In genomic region chr13:44523176-44524017, GRCh38 we compare ENCODE assay signal across 10 cellular contexts. TPM values are rescaled to one million over a fixed set of nuclear protein-coding genes. Genes with fewer than 3 reads are reported as not detected.
A peak's percentile ranks its signal among the peaks of the same experiment; 100 is the strongest.
DNase-seq lines count a peak whose midpoint lies in the region; ATAC-seq, FAIRE-seq and TF ChIP-seq lines count a peak whose summit lies in the region.
"Had no signal": no experiment of that assay in that cellular context is flagged by ENCODE, and none has a peak within 500 bp of the region (broad histone marks: within the 10 kb centered on the region; RNA-seq: fewer than 3 reads in every experiment).

No MANE protein-coding gene starts in this region.

- H3K27me3 Mint-ChIP-seq in glutamatergic neuron (ENCODE audit: unreplicated experiment), result no peaks in the 10 kb centered on the region
- H3K27me3 Mint-ChIP-seq: activated naive CD8-positive, alpha-beta T cell treated with anti-CD3 and anti-CD28 coated beads, Interleukin-2, amount 10 ng/mL, durations not matched to agents 7 days and 5 days had no signal

- H3K9me3 ChIP-seq in pancreas, result no peaks in the 10 kb centered on the region
- no peaks in the 10 kb centered on the region for H3K9me3 ChIP-seq in small intestine (ENCODE audit: control insufficient read depth, low read depth)

- H3K27ac ChIP-seq in pancreas (peak overlapping the region in 2 of 4 donors; percentile 47 to 50), small intestine (ENCODE audit: low read depth in 1 of 2, low read length in 1 of 2) (no peak overlapping the region)

- H3K4me1 ChIP-seq in pancreas, result peaks cover 6 to 21% (median 11%) of the 10 kb centered on the region in 3 donors
- no peaks in the 10 kb centered on the region for H3K4me1 ChIP-seq in small intestine (ENCODE audit: control insufficient read depth in 2 of 2, insufficient read depth in 1 of 2, low read depth in 1 of 2, low read length in 1 of 2)

- FAIRE-seq in pancreas (lab: Jason Lieb, UNC) (no peak), small intestine (lab: Jason Lieb, UNC) (no peak)

- H3K4me3 ChIP-seq in pancreas, result peak overlapping the region in 1 of 4 donors; percentile 5
- H3K4me3 ChIP-seq in small intestine (ENCODE audit: low read depth in 1 of 2, low read length in 2 of 2), result no peak overlapping the region

- peak; percentile 89 to 97 (median 93) for ATAC-seq in pancreas
- no peak for ATAC-seq in GM18517 (IDR thresholded peaks at IDR 0.05; ENCODE audit: unreplicated experiment)

- DNase-seq in GM04504 (ENCODE audit: low read depth), result peak; percentile 10
- DNase-seq in HT-29 (ENCODE audit: low spot score), result peak; percentile 72
- DNase-seq in dermis microvascular lymphatic vessel endothelial cell (ENCODE audit: low read depth in 2 of 2), result peak; percentile 45 to 73
- peak in 1 of 6 donors; percentile 22 for DNase-seq in pancreas
- no peak for DNase-seq in small intestine
- no peak for DNase-seq in glutamatergic neuron
- no peak for DNase-seq in activated T-cell treated with anti-CD3 and anti-CD28 coated beads for 4 hours
- DNase-seq: activated naive CD8-positive, alpha-beta T cell treated with anti-CD3 and anti-CD28 coated beads, Interleukin-2, amount 10 ng/mL, durations not matched to agents 7 days and 5 days had no signal

- H3K27me3 ChIP-seq in pancreas (no peaks in the 10 kb centered on the region), small intestine (ENCODE audit: control insufficient read depth in 2 of 2, insufficient read depth in 2 of 2, low read length in 2 of 2) (no peaks in the 10 kb centered on the region)

- intact Hi-C loops in pancreas (cut with DNase I), result no loop called here

- no peak overlapping the region for H3K27ac Mint-ChIP-seq in glutamatergic neuron (ENCODE audit: unreplicated experiment)
- H3K27ac Mint-ChIP-seq: activated naive CD8-positive, alpha-beta T cell treated with anti-CD3 and anti-CD28 coated beads, Interleukin-2, amount 10 ng/mL, durations not matched to agents 7 days and 5 days had no signal

- 15 to 18% methylated on average over 4 of the region's 4 CpGs for WGBS in pancreas, 2 donors
- WGBS in small intestine, 3 donors, result 59 to 74% (median 66%) methylated on average over 4 of the region's 4 CpGs

- H3K36me3 ChIP-seq in pancreas (no peaks in the 10 kb centered on the region), small intestine (ENCODE audit: control insufficient read depth in 2 of 2, insufficient read depth in 2 of 2, low read length in 2 of 2) (peaks cover 0 to 2% of the 10 kb centered on the region in 2 donors)

- H3K9me3 Mint-ChIP-seq in glutamatergic neuron (ENCODE audit: unreplicated experiment), result no peaks in the 10 kb centered on the region
- H3K9me3 Mint-ChIP-seq: activated naive CD8-positive, alpha-beta T cell treated with anti-CD3 and anti-CD28 coated beads, Interleukin-2, amount 10 ng/mL, durations not matched to agents 7 days and 5 days; neural crest cell had no signal

- H3K4me3 Mint-ChIP-seq in glutamatergic neuron (ENCODE audit: unreplicated experiment), result no peak overlapping the region
- H3K4me3 Mint-ChIP-seq: activated naive CD8-positive, alpha-beta T cell treated with anti-CD3 and anti-CD28 coated beads, Interleukin-2, amount 10 ng/mL, durations not matched to agents 7 days and 5 days; neural crest cell had no signal

- H3K36me3 Mint-ChIP-seq in glutamatergic neuron (ENCODE audit: unreplicated experiment), result no peaks in the 10 kb centered on the region

- TF ChIP-seq CTCF in pancreas (IDR thresholded peaks at IDR 0.05), result no peak
- no peak for TF ChIP-seq CTCF in glutamatergic neuron (IDR thresholded peaks at IDR 0.05; ENCODE audit: partially characterized antibody, unreplicated experiment)

- peaks cover 14% of the 10 kb centered on the region for H3K4me1 Mint-ChIP-seq in glutamatergic neuron (ENCODE audit: low read depth, unreplicated experiment)
- H3K4me1 Mint-ChIP-seq: activated naive CD8-positive, alpha-beta T cell treated with anti-CD3 and anti-CD28 coated beads, Interleukin-2, amount 10 ng/mL, durations not matched to agents 7 days and 5 days; neural crest cell had no signal

RNA-seq across cellular contexts. Expression of gene TSC22D1, which starts 52.7 kb away (rescaled TPM):
- total RNA-seq in HT-29 (2014; rRNA removed; shearing (Covaris generic)), result 67.6 and 75.2 TPM in 2 replicates
- total RNA-seq in dermis microvascular lymphatic vessel endothelial cell (48.4 and 75.9 TPM in 2 replicates), pancreas (10 to 100 TPM; 16.8 to 43.2 (median 30.2) TPM), glutamatergic neuron (ENCODE audit: unreplicated experiment) (111 TPM)
- polyA plus RNA-seq in pancreas (10 to 100 TPM; 19.8 to 49.9 TPM), small intestine (100 to 1,000 TPM in 1 of 3 donors, 10 to 100 TPM in 2; 51.6 to 101 (median 72.5) TPM)

Comparison
In these comparisons a context has a peak if more than half of its experiments do, and no peak if none do; other contexts are left out.
1. DNase-seq: peak in GM04504 (single experiment), HT-29 (single experiment) and dermis microvascular lymphatic vessel endothelial cell (2 of 2); none in small intestine (single experiment), glutamatergic neuron (single experiment) and activated T-cell treated with anti-CD3 and anti-CD28 coated beads for 4 hours (single experiment).